ENCODE assay signal across 8 cellular contexts in the genomic region with DNA sequence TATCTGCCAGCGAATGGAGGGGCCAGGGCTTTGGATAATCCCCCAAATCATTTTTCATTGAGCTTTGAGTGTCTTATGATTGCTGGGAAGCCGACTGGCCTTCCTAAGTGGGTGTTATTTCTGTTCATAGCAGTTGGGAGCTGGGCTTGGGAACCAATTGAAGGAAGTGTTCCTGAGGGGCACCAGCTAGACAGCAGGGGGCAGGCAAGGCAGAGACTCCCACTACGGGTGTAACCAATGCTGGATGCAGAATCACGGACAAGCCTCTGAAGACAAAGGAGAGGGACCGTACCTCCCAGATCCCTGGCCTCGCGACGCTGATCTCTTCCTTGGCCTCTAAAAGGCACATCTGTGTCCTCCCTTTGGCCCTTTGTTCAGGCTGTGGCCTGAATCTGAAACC.
DNase-seq lines count a peak whose midpoint lies in the region; ATAC-seq and TF ChIP-seq lines count a peak whose summit lies in the region.

No MANE protein-coding gene starts in this region.

- H3K4me1 ChIP-seq in Karpas-422 (ENCODE audit: low read length) = no peaks in the 10 kb centered on the region

- ATAC-seq in HG02798 (IDR thresholded peaks at IDR 0.05; ENCODE audit: poor library complexity, unreplicated experiment) (no peak), GM21367 (IDR thresholded peaks at IDR 0.05; ENCODE audit: unreplicated experiment) (no peak)

- no peak overlapping the region for H2AFZ ChIP-seq in Karpas-422 (ENCODE audit: low read length)

- no peaks in the 10 kb centered on the region for H3K9me3 ChIP-seq in Karpas-422 (ENCODE audit: low read length)

- H3K79me2 ChIP-seq in Karpas-422 (ENCODE audit: low read length) = no peaks in the 10 kb centered on the region

- TF ChIP-seq CTCF in VCaP (conservative IDR thresholded peaks at IDR 0.05) = peak; percentile 52

- no peaks in the 10 kb centered on the region for H4K20me1 ChIP-seq in Karpas-422 (ENCODE audit: insufficient read depth, low read depth, low read length)

- no peaks in the 10 kb centered on the region for H3K36me3 ChIP-seq in Karpas-422 (ENCODE audit: insufficient read depth, low read length)

- no peaks in the 10 kb centered on the region for H3K27me3 ChIP-seq in Karpas-422 (ENCODE audit: low read length)

- no peak overlapping the region for H3K9ac ChIP-seq in Karpas-422 (ENCODE audit: low read length)

- no peak overlapping the region for H3K27ac ChIP-seq in Karpas-422 (ENCODE audit: low read length)
- H3K27ac ChIP-seq in VCaP = peak overlapping the region; percentile 37; the same call in 1 of the 2 replicates

- no peaks in the 10 kb centered on the region for H3K9me2 ChIP-seq in Karpas-422 (replicated peaks; ENCODE audit: insufficient read depth, low read length)

- DNase-seq in Ammon's horn (ENCODE audit: low spot score) = peak; percentile 82
- DNase-seq in Karpas-422 = peak; percentile 54
- DNase-seq in hippocampal formation (lab: John Stamatoyannopoulos, UW) = peak; percentile 14 to 60
- peak; percentile 78 for DNase-seq in superior temporal gyrus (ENCODE audit: extremely low spot score)
- no peak for DNase-seq in GM19238 (ENCODE audit: insufficient read length, low spot score)

- H3K4me3 ChIP-seq in Karpas-422 (ENCODE audit: low read length) = no peak overlapping the region

- no peak overlapping the region for H3K4me2 ChIP-seq in Karpas-422 (ENCODE audit: low read depth, low read length, poor library complexity, severe bottlenecking)
